In the genomic region with DNA sequence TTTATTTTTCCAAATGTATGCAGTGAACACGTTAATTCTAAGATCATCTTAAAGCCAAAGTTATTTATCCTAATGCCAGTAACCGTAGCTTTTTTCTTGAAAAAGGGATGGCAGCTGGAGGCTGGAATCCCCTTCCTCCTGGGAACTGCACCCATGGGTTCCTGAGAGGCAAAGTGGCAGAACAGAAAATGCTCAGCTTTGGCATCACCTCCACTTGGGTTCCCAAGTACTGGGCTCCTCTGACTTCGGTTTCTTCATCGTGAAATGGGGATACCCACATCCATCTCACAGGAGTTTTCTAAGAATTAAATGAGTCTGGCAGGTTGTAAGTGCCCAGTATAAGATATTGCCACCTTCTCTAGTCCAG, we compare ENCODE assay signal across 1 cellular context.
TF ChIP-seq lines count a peak whose summit lies in the region.

No MANE protein-coding gene starts in this region.

TF ChIP-seq in GM12878, 131 proteins besides CTCF, POLR2A, EP300 and RAD21:
- TF ChIP-seq PBX3 (IDR thresholded peaks at IDR 0.05; ENCODE audit: insufficient replicate concordance, low read depth, low read length) (no peak), MYB (IDR thresholded peaks at IDR 0.05; ENCODE audit: borderline replicate concordance, low read depth, low read length) (no peak), ZNF384 (IDR thresholded peaks at IDR 0.05; ENCODE audit: borderline replicate concordance, low read depth, low read length) (no peak), CHD1 (IDR thresholded peaks at IDR 0.05; ENCODE audit: low read depth, low read length) (no peak), SP1 (IDR thresholded peaks at IDR 0.05; ENCODE audit: low read depth, low read length) (no peak), POLR2AphosphoS5 (IDR thresholded peaks at IDR 0.05; ENCODE audit: low read length) (no peak), BACH1 (IDR thresholded peaks at IDR 0.05; ENCODE audit: borderline replicate concordance) (no peak), DPF2 (IDR thresholded peaks at IDR 0.05) (no peak), CEBPZ (IDR thresholded peaks at IDR 0.05; ENCODE audit: low read depth, low read length) (no peak), USF2 (IDR thresholded peaks at IDR 0.05; ENCODE audit: borderline replicate concordance, low read depth, low read length) (no peak), SKIL (IDR thresholded peaks at IDR 0.05; ENCODE audit: low read depth, poor library complexity, severe bottlenecking) (no peak), RELB (IDR thresholded peaks at IDR 0.05; ENCODE audit: low read depth) (no peak), HDAC2 (IDR thresholded peaks at IDR 0.05) (no peak)
- TF ChIP-seq, protein P1, sequence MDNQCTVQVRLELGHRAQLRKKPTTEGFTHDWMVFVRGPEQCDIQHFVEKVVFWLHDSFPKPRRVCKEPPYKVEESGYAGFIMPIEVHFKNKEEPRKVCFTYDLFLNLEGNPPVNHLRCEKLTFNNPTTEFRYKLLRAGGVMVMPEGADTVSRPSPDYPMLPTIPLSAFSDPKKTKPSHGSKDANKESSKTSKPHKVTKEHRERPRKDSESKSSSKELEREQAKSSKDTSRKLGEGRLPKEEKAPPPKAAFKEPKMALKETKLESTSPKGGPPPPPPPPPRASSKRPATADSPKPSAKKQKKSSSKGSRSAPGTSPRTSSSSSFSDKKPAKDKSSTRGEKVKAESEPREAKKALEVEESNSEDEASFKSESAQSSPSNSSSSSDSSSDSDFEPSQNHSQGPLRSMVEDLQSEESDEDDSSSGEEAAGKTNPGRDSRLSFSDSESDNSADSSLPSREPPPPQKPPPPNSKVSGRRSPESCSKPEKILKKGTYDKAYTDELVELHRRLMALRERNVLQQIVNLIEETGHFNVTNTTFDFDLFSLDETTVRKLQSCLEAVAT (IDR thresholded peaks at IDR 0.05), result no peak
- TF ChIP-seq, protein P2, sequence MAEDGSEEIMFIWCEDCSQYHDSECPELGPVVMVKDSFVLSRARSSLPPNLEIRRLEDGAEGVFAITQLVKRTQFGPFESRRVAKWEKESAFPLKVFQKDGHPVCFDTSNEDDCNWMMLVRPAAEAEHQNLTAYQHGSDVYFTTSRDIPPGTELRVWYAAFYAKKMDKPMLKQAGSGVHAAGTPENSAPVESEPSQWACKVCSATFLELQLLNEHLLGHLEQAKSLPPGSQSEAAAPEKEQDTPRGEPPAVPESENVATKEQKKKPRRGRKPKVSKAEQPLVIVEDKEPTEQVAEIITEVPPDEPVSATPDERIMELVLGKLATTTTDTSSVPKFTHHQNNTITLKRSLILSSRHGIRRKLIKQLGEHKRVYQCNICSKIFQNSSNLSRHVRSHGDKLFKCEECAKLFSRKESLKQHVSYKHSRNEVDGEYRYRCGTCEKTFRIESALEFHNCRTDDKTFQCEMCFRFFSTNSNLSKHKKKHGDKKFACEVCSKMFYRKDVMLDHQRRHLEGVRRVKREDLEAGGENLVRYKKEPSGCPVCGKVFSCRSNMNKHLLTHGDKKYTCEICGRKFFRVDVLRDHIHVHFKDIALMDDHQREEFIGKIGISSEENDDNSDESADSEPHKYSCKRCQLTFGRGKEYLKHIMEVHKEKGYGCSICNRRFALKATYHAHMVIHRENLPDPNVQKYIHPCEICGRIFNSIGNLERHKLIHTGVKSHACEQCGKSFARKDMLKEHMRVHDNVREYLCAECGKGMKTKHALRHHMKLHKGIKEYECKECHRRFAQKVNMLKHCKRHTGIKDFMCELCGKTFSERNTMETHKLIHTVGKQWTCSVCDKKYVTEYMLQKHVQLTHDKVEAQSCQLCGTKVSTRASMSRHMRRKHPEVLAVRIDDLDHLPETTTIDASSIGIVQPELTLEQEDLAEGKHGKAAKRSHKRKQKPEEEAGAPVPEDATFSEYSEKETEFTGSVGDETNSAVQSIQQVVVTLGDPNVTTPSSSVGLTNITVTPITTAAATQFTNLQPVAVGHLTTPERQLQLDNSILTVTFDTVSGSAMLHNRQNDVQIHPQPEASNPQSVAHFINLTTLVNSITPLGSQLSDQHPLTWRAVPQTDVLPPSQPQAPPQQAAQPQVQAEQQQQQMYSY (CRISPR knock-in tag; IDR thresholded peaks at IDR 0.05), result no peak
- TF ChIP-seq, protein P3, sequence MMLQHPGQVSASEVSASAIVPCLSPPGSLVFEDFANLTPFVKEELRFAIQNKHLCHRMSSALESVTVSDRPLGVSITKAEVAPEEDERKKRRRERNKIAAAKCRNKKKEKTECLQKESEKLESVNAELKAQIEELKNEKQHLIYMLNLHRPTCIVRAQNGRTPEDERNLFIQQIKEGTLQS (IDR thresholded peaks at IDR 0.05; ENCODE audit: borderline replicate concordance, extremely low read depth, low read depth, low read length), result no peak
